Comparison of ENCODE assay signal across 8 cellular contexts in the genomic region with DNA sequence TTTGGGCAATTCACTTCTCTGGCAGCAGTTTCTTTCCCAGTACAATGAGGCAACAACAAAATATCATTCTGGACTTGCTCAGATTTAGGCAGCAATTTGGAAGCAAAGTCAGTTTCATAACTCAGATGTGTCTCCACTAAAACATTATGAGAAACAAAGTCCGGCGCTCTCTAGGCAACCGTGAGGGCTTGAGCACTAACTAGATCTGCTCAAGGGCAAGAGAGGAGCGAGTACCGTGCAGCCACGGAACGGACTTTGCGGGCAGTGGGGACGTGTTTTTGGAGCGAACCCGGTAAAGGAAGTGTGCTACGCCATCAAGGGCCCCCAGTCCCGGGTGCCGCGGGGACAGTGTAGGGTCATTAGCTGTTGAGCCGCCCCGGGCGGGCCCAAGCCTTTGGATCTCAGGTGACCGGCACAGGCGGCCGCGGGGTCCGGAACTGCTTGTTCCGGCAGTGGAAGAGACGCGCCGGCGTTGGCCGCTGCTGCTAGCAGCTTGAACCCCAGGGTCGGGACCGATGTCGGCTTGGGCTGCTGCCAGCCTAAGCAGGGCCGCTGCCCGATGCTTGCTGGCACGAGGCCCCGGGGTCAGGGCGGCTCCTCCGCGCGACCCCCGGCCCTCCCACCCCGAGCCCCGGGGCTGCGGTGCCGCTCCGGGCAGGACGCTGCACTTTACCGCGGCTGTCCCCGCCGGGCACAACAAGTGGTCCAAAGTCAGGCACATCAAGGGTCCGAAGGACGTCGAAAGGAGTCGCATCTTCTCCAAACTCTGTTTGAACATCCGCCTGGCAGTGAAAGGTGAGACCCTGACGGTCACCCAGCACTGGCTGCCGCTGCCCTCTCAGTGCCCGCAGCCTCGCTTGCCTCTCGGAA. TPM values are rescaled to one million over a fixed set of nuclear protein-coding genes. Genes with fewer than 3 reads are reported as not detected.
DNase-seq lines count a peak whose midpoint lies in the region; ATAC-seq and TF ChIP-seq lines count a peak whose summit lies in the region.

TACO1 (plus strand) TSS at position 327 of the 870 bp plus-strand sequence; CDS start at position 516, 189 bp downstream.

- H3K27me3 ChIP-seq in upper lobe of right lung, result no peaks in the 10 kb centered on the region

- TF ChIP-seq CTCF in GM13977 (IDR thresholded peaks at IDR 0.05; ENCODE audit: extremely low read depth, insufficient read depth, missing control alignments) (no peak), progenitor cell of endocrine pancreas (IDR thresholded peaks at IDR 0.05; ENCODE audit: unreplicated experiment) (no peak), upper lobe of right lung (IDR thresholded peaks at IDR 0.05) (no peak)

- ATAC-seq in HG02852 (IDR thresholded peaks at IDR 0.05; ENCODE audit: unreplicated experiment) (peak; percentile 92), left ventricle myocardium superior (peak; percentile 98), upper lobe of right lung (peak; percentile 99)

- intact Hi-C loops in left ventricle myocardium superior (cut with micrococcal nuclease) (no loop called here), upper lobe of right lung (cut with DNase I) (no loop called here)

- H3K27ac ChIP-seq in upper lobe of right lung, result peak within 1 kb of the TSS; percentile 85

- peaks cover 17% of the 10 kb centered on the region for H3K4me1 ChIP-seq in upper lobe of right lung

- no peaks in the 10 kb centered on the region for H3K9me3 ChIP-seq in upper lobe of right lung

- peaks cover 33% of the 10 kb centered on the region for H3K4me1 Mint-ChIP-seq in T-helper 1 cell treated with Interleukin-12 subunit alpha and Interleukin-12 subunit beta and Interleukin-4 antibody, amounts not matched to agents 30 μg/mL and 1 μg/mL, for 36 hours (ENCODE audit: low read depth)
- peaks cover 13% of the 10 kb centered on the region for H3K4me1 Mint-ChIP-seq in progenitor cell of endocrine pancreas (ENCODE audit: low read depth)

- H3K4me3 Mint-ChIP-seq in T-helper 1 cell treated with Interleukin-12 subunit alpha and Interleukin-12 subunit beta and Interleukin-4 antibody, amounts not matched to agents 30 μg/mL and 1 μg/mL, for 36 hours, result peak within 1 kb of the TSS; percentile 95
- H3K4me3 Mint-ChIP-seq in progenitor cell of endocrine pancreas (ENCODE audit: low read depth), result peak within 1 kb of the TSS; percentile 79

- peaks cover 15% of the 10 kb centered on the region for H3K36me3 Mint-ChIP-seq in T-helper 1 cell treated with Interleukin-12 subunit alpha and Interleukin-12 subunit beta and Interleukin-4 antibody, amounts not matched to agents 30 μg/mL and 1 μg/mL, for 36 hours (ENCODE audit: low read depth)
- H3K36me3 Mint-ChIP-seq in progenitor cell of endocrine pancreas (ENCODE audit: insufficient read depth), result peaks cover 3% of the 10 kb centered on the region

- peak within 1 kb of the TSS; percentile 97 for H3K4me3 ChIP-seq in upper lobe of right lung

- no peaks in the 10 kb centered on the region for H3K9me3 Mint-ChIP-seq in T-helper 1 cell treated with Interleukin-12 subunit alpha and Interleukin-12 subunit beta and Interleukin-4 antibody, amounts not matched to agents 30 μg/mL and 1 μg/mL, for 36 hours
- H3K9me3 Mint-ChIP-seq in progenitor cell of endocrine pancreas (ENCODE audit: low read depth), result no peaks in the 10 kb centered on the region

- in situ Hi-C loops in GM13977 (cut with MboI; ENCODE audit: low pct_unique_long_range_greater_than_20kb, low sequenced_read_pairs, unreplicated experiment), result no loop called here

- DNase-seq in GM13977 (ENCODE audit: low spot score), result peak; percentile 87
- peak; percentile 57 for DNase-seq in NCI-H1694 (lab: John Stamatoyannopoulos, UW)
- peak; percentile 79 for DNase-seq in amniotic epithelial cell (ENCODE audit: low read depth)
- DNase-seq in left ventricle myocardium superior, result peak; percentile 87
- peak; percentile 65 for DNase-seq in progenitor cell of endocrine pancreas (ENCODE audit: low spot score, unreplicated experiment)
- peak; percentile 90 for DNase-seq in upper lobe of right lung

- H3K36me3 ChIP-seq in upper lobe of right lung, result peaks cover 25% of the 10 kb centered on the region

- H3K27ac Mint-ChIP-seq in T-helper 1 cell treated with Interleukin-12 subunit alpha and Interleukin-12 subunit beta and Interleukin-4 antibody, amounts not matched to agents 30 μg/mL and 1 μg/mL, for 36 hours, result peak within 1 kb of the TSS; percentile 91
- H3K27ac Mint-ChIP-seq in progenitor cell of endocrine pancreas, result peak within 1 kb of the TSS; percentile 93

- no peaks in the 10 kb centered on the region for H3K27me3 Mint-ChIP-seq in T-helper 1 cell treated with Interleukin-12 subunit alpha and Interleukin-12 subunit beta and Interleukin-4 antibody, amounts not matched to agents 30 μg/mL and 1 μg/mL, for 36 hours (ENCODE audit: low read depth)
- no peaks in the 10 kb centered on the region for H3K27me3 Mint-ChIP-seq in progenitor cell of endocrine pancreas

RNA-seq across cellular contexts. Expression of gene TACO1, which starts in this region (rescaled TPM):
- total RNA-seq in left ventricle myocardium superior, result 45.5 TPM
- total RNA-seq in progenitor cell of endocrine pancreas, result 18.2 and 19.2 TPM in 2 replicates
- 16.1 TPM for total RNA-seq in upper lobe of right lung

Comparison
In these comparisons a context has a peak if more than half of its experiments do, and no peak if none do; other contexts are left out.
1. Peak in every context shown above with its lines: DNase-seq, ATAC-seq, H3K4me3 ChIP-seq and H3K27ac ChIP-seq.